1 cellular context compared by ENCODE assay signal in genomic region chr1:241605146-241605805, GRCh38.
TF ChIP-seq lines count a peak whose summit lies in the region.

No MANE protein-coding gene starts in this region.

TF ChIP-seq in IMR-90, 13 proteins besides CTCF, POLR2A, EP300 and RAD21 (continued from another document):
- no peak for TF ChIP-seq ELK1 (IDR thresholded peaks at IDR 0.05; ENCODE audit: borderline replicate concordance, low read depth, low read length)
- no peak for TF ChIP-seq RFX5 (IDR thresholded peaks at IDR 0.05; ENCODE audit: low read depth, low read length)
- no peak for TF ChIP-seq MAZ (IDR thresholded peaks at IDR 0.05; ENCODE audit: borderline replicate concordance, low read depth, low read length)
- TF ChIP-seq FOS (IDR thresholded peaks at IDR 0.05; ENCODE audit: low read depth, low read length), result no peak
- TF ChIP-seq USF2 (IDR thresholded peaks at IDR 0.05; ENCODE audit: low read depth, low read length), result no peak
- no peak for TF ChIP-seq CEBPB (IDR thresholded peaks at IDR 0.05; ENCODE audit: low read depth, low read length)
- no peak for TF ChIP-seq CHD1 (IDR thresholded peaks at IDR 0.05; ENCODE audit: low read depth, low read length)
- no peak for TF ChIP-seq NFE2L2 (IDR thresholded peaks at IDR 0.05; ENCODE audit: low read depth, low read length)
